In the genomic region with DNA sequence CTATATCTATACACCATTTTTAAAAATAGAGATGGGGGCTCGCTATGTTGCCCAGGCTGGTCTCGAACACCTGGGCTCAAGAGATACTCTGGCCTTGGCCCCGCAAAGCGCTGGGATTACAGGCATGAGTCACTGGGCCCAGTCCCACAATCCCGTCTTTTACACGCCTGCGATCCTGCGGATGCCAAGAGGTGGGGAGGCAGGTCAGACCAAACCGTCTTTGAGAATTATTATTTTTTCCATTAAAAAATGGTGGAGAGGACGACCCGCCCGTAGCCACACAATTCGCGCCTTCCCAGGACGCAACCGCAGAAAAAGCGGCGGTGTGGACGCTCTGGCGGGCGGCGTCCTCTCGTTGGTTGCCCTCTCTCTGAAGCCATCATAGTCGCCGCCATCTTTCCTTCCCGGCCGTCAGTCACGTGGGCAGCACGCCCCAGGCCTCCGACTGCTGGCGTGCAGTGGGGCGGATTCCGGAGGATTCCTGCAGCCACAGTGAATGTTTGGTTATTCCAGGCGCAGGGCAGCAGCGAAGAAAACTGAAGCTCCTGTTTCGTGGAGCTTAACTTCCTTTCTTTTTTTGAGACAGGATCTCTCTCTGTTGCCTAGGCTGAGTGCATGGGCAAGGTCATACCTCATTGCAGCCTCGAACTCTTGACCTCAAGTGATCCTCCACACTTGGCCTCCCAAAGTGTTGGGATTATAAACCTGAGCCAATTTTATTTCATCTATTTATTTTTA, we compare ENCODE assay signal across 8 cellular contexts. TPM values are rescaled to one million over a fixed set of nuclear protein-coding genes. Genes with fewer than 3 reads are reported as not detected.
DNase-seq lines count a peak whose midpoint lies in the region; ATAC-seq and TF ChIP-seq lines count a peak whose summit lies in the region.

No MANE protein-coding gene starts in this region.

- TF ChIP-seq CTCF in fibroblast of pulmonary artery (IDR thresholded peaks at IDR 0.05; ENCODE audit: low read length, missing control alignments), result no peak

- peaks cover 3 to 12% of the 10 kb centered on the region in 2 donors for H3K4me1 Mint-ChIP-seq in natural killer cell treated with Interleukin-12 subunit alpha and Interleukin-12 subunit beta and Interleukin-15 and Interleukin-18, amount 100 ng/mL, for 72 hours (ENCODE audit: low read depth in 2 of 2)
- peaks cover 7% of the 10 kb centered on the region for H3K4me1 Mint-ChIP-seq in stimulated activated memory B cell treated with anti-CD40 and anti-IgM and Interleukin-4, amounts not matched to agents 10 μg/mL and 1 μg/mL and 100 μg/mL, for 72 hours

- ATAC-seq in GM18498 (IDR thresholded peaks at IDR 0.05; ENCODE audit: unreplicated experiment) (peak; percentile 72), HG03565 (IDR thresholded peaks at IDR 0.05; ENCODE audit: unreplicated experiment) (peak; percentile 46), HG02840 (IDR thresholded peaks at IDR 0.05; ENCODE audit: low FRiP score, unreplicated experiment) (no peak)
- peak; percentile 94 to 95 for ATAC-seq in natural killer cell treated with Interleukin-12 subunit alpha and Interleukin-12 subunit beta and Interleukin-15 and Interleukin-18, amount 100 ng/mL, for 72 hours
- ATAC-seq in stimulated activated memory B cell treated with anti-CD40 and anti-IgM and Interleukin-4, amounts not matched to agents 10 μg/mL and 1 μg/mL and 100 μg/mL, for 72 hours, result peak; percentile 97

- peak overlapping the region; percentile 40 for H3K4me3 ChIP-seq in fibroblast of pulmonary artery (replicated peaks; ENCODE audit: low read depth, low read length)

- H3K27ac Mint-ChIP-seq in natural killer cell treated with Interleukin-12 subunit alpha and Interleukin-12 subunit beta and Interleukin-15 and Interleukin-18, amount 100 ng/mL, for 72 hours, result peak overlapping the region; percentile 67 to 85
- H3K27ac Mint-ChIP-seq in stimulated activated memory B cell treated with anti-CD40 and anti-IgM and Interleukin-4, amounts not matched to agents 10 μg/mL and 1 μg/mL and 100 μg/mL, for 72 hours, result peak overlapping the region; percentile 84

- H3K36me3 Mint-ChIP-seq in natural killer cell treated with Interleukin-12 subunit alpha and Interleukin-12 subunit beta and Interleukin-15 and Interleukin-18, amount 100 ng/mL, for 72 hours, result no peaks in the 10 kb centered on the region
- no peaks in the 10 kb centered on the region for H3K36me3 Mint-ChIP-seq in stimulated activated memory B cell treated with anti-CD40 and anti-IgM and Interleukin-4, amounts not matched to agents 10 μg/mL and 1 μg/mL and 100 μg/mL, for 72 hours

- no peaks in the 10 kb centered on the region for H3K27me3 Mint-ChIP-seq in natural killer cell treated with Interleukin-12 subunit alpha and Interleukin-12 subunit beta and Interleukin-15 and Interleukin-18, amount 100 ng/mL, for 72 hours
- no peaks in the 10 kb centered on the region for H3K27me3 Mint-ChIP-seq in stimulated activated memory B cell treated with anti-CD40 and anti-IgM and Interleukin-4, amounts not matched to agents 10 μg/mL and 1 μg/mL and 100 μg/mL, for 72 hours

- DNase-seq in RKO (ENCODE audit: low spot score), result peak; percentile 92
- DNase-seq in activated effector memory CD4-positive, alpha-beta T cell treated with Interleukin-2 at 50 U/mL for 16 hours, result peak; percentile 71
- DNase-seq in fibroblast of pulmonary artery (ENCODE audit: low read depth), result peak; percentile 92
- peak; percentile 81 for DNase-seq in natural killer cell treated with Interleukin-12 subunit alpha and Interleukin-12 subunit beta and Interleukin-15 and Interleukin-18, amount 100 ng/mL, for 72 hours (ENCODE audit: low spot score)

- H3K4me3 Mint-ChIP-seq in natural killer cell treated with Interleukin-12 subunit alpha and Interleukin-12 subunit beta and Interleukin-15 and Interleukin-18, amount 100 ng/mL, for 72 hours, result peak overlapping the region; percentile 69
- peak overlapping the region; percentile 82 for H3K4me3 Mint-ChIP-seq in stimulated activated memory B cell treated with anti-CD40 and anti-IgM and Interleukin-4, amounts not matched to agents 10 μg/mL and 1 μg/mL and 100 μg/mL, for 72 hours

- no peaks in the 10 kb centered on the region for H3K9me3 Mint-ChIP-seq in natural killer cell treated with Interleukin-12 subunit alpha and Interleukin-12 subunit beta and Interleukin-15 and Interleukin-18, amount 100 ng/mL, for 72 hours
- H3K9me3 Mint-ChIP-seq in stimulated activated memory B cell treated with anti-CD40 and anti-IgM and Interleukin-4, amounts not matched to agents 10 μg/mL and 1 μg/mL and 100 μg/mL, for 72 hours, result no peaks in the 10 kb centered on the region

RNA-seq across cellular contexts. Expression of gene EPHB4, which starts 9.9 kb away (rescaled TPM):
- 1 to 10 TPM; 1.2 to 3.0 TPM for total RNA-seq in natural killer cell treated with Interleukin-12 subunit alpha and Interleukin-12 subunit beta and Interleukin-15 and Interleukin-18, amount 100 ng/mL, for 72 hours

RNA-seq across cellular contexts. Expression of gene SLC12A9, which starts 15.2 kb away (rescaled TPM):
- total RNA-seq in natural killer cell treated with Interleukin-12 subunit alpha and Interleukin-12 subunit beta and Interleukin-15 and Interleukin-18, amount 100 ng/mL, for 72 hours, result 10 to 100 TPM; 32.7 to 38.7 TPM

RNA-seq across cellular contexts. Expression of gene TRIP6, which starts 29.9 kb away (rescaled TPM):
- total RNA-seq in natural killer cell treated with Interleukin-12 subunit alpha and Interleukin-12 subunit beta and Interleukin-15 and Interleukin-18, amount 100 ng/mL, for 72 hours, result 1 to 10 TPM; 2.7 to 7.4 TPM

RNA-seq across cellular contexts. Expression of gene SRRT, which starts 37.6 kb away (rescaled TPM):
- total RNA-seq in natural killer cell treated with Interleukin-12 subunit alpha and Interleukin-12 subunit beta and Interleukin-15 and Interleukin-18, amount 100 ng/mL, for 72 hours, result 100 to 1,000 TPM; 212 to 391 TPM

RNA-seq across cellular contexts. Expression of gene UFSP1, which starts 52.2 kb away (rescaled TPM):
- total RNA-seq in natural killer cell treated with Interleukin-12 subunit alpha and Interleukin-12 subunit beta and Interleukin-15 and Interleukin-18, amount 100 ng/mL, for 72 hours, result 1 to 10 TPM; 1.8 to 6.0 TPM
